ENCODE assay signal across 9 cellular contexts in genomic region chr14:61527325-61528100, GRCh38.
DNase-seq lines count a peak whose midpoint lies in the region; ATAC-seq and TF ChIP-seq lines count a peak whose summit lies in the region.
"Had no signal": no experiment of that assay in that cellular context is flagged by ENCODE, and none has a peak within 500 bp of the region (broad histone marks: within the 10 kb centered on the region; RNA-seq: fewer than 3 reads in every experiment).

No MANE protein-coding gene starts in this region.

- no peak for ATAC-seq in gastrocnemius medialis

- H3K4me3 ChIP-seq in SJSA1, result no peak overlapping the region
- H3K4me3 ChIP-seq in fibroblast of lung (replicated peaks in 1 of 4; ENCODE audit: control extremely low read depth in 1 of 4, insufficient read depth in 1 of 4, low read depth in 3 of 4, low read length in 4 of 4), result no peak overlapping the region
- no peak overlapping the region for H3K4me3 ChIP-seq in gastrocnemius medialis
- H3K4me3 ChIP-seq: SK-N-MC had no signal

- H3K9ac ChIP-seq in fibroblast of lung (ENCODE audit: insufficient read depth, low read length), result no peak overlapping the region

- no peak overlapping the region for H3K4me2 ChIP-seq in fibroblast of lung (ENCODE audit: extremely low read depth, insufficient read depth, low read length)

- H3K4me1 ChIP-seq in SJSA1 (replicated peaks) (peaks cover 54% of the 10 kb centered on the region), fibroblast of lung (ENCODE audit: control insufficient read depth, extremely low read depth, insufficient read depth, low read length) (peaks cover 16% of the 10 kb centered on the region), gastrocnemius medialis (peaks cover 30 to 44% of the 10 kb centered on the region in 2 donors)

- H3K36me3 ChIP-seq in SJSA1 (no peaks in the 10 kb centered on the region), fibroblast of lung (ENCODE audit: control insufficient read depth, insufficient read depth, low read length) (no peaks in the 10 kb centered on the region), gastrocnemius medialis (no peaks in the 10 kb centered on the region)

- H3K79me2 ChIP-seq in fibroblast of lung (ENCODE audit: control insufficient read depth, insufficient read depth, low read length), result no peaks in the 10 kb centered on the region

- no peaks in the 10 kb centered on the region for H4K20me1 ChIP-seq in fibroblast of lung (ENCODE audit: control insufficient read depth, extremely low read depth, insufficient read depth, low read length)

- H3K9me3 ChIP-seq in SJSA1 (replicated peaks) (no peaks in the 10 kb centered on the region), fibroblast of lung (ENCODE audit: control insufficient read depth, insufficient read depth, low read depth, low read length) (no peaks in the 10 kb centered on the region), gastrocnemius medialis (no peaks in the 10 kb centered on the region)

- DNase-seq in Daoy (ENCODE audit: low read depth), result peak; percentile 90
- DNase-seq in SJSA1 (ENCODE audit: low read depth in 1 of 2, low spot score in 2 of 2), result peak; percentile 44 to 56
- peak; percentile 78 to 93 for DNase-seq in fibroblast of lung (ENCODE audit: low read depth in 2 of 2)
- DNase-seq in gastrocnemius medialis, result no peak
- no peak for DNase-seq in NCI-H510A (lab: John Stamatoyannopoulos, UW)
- DNase-seq in stimulated activated naive CD4-positive, alpha-beta T cell treated with Interleukin-2 at 50 U/mL for 16 hours (lab: John Stamatoyannopoulos, UW), result no peak
- no peak for DNase-seq in stimulated activated CD4-positive, alpha-beta T cell treated with anti-CD3 and anti-CD28 coated beads, Interleukin-4, amount 100 ng/mL, for 1 hour
- no peak for DNase-seq in Ammon's horn (ENCODE audit: low spot score)

- H3K27me3 ChIP-seq in SJSA1 (replicated peaks), result no peaks in the 10 kb centered on the region
- H3K27me3 ChIP-seq in fibroblast of lung (ENCODE audit: control insufficient read depth, insufficient read depth, low read length), result no peaks in the 10 kb centered on the region
- no peaks in the 10 kb centered on the region for H3K27me3 ChIP-seq in gastrocnemius medialis

- H3K27ac ChIP-seq in SJSA1 (no peak overlapping the region), fibroblast of lung (ENCODE audit: insufficient read depth, low read length) (peak overlapping the region; percentile 10), gastrocnemius medialis (peak overlapping the region; percentile 48 to 83 (median 64))
- H3K27ac ChIP-seq: SK-N-MC had no signal

- intact Hi-C loops in gastrocnemius medialis (cut with DNase I; ENCODE audit: low total_unique reads), result loop anchor here (10.0 kb wide), 1 partner anchor 793 kb away; the partner anchor contains the start of gene MNAT1

- in situ Hi-C loops in gastrocnemius medialis (cut with MboI; ENCODE audit: low sequenced_read_pairs in 4 of 4), result no loop called here

- TF ChIP-seq POLR2A in gastrocnemius medialis (IDR thresholded peaks at IDR 0.05), result no peak

- TF ChIP-seq CTCF in fibroblast of lung (conservative IDR thresholded peaks at IDR 0.05 in 1 of 2, IDR thresholded peaks at IDR 0.05 in 1 of 2; ENCODE audit: low read depth in 1 of 2, low read length in 2 of 2) (peak in 1 of 2 donors; percentile 6), gastrocnemius medialis (IDR thresholded peaks at IDR 0.05 in 4 of 5, conservative IDR thresholded peaks at IDR 0.05 in 1 of 5) (no peak)

- H2AFZ ChIP-seq in fibroblast of lung (ENCODE audit: low read length), result no peak overlapping the region

Comparison
In these comparisons a context has a peak if more than half of its experiments do, and no peak if none do; other contexts are left out.
1. DNase-seq: peak in Daoy (single experiment), SJSA1 (2 of 2) and fibroblast of lung (2 of 2); none in gastrocnemius medialis (0 of 2), NCI-H510A (single experiment), stimulated activated naive CD4-positive, alpha-beta T cell treated with Interleukin-2 at 50 U/mL for 16 hours (single experiment), stimulated activated CD4-positive, alpha-beta T cell treated with anti-CD3 and anti-CD28 coated beads, Interleukin-4, amount 100 ng/mL, for 1 hour (single experiment) and Ammon's horn (single experiment).